Comparison of ENCODE assay signal across 17 cellular contexts in the genomic region with DNA sequence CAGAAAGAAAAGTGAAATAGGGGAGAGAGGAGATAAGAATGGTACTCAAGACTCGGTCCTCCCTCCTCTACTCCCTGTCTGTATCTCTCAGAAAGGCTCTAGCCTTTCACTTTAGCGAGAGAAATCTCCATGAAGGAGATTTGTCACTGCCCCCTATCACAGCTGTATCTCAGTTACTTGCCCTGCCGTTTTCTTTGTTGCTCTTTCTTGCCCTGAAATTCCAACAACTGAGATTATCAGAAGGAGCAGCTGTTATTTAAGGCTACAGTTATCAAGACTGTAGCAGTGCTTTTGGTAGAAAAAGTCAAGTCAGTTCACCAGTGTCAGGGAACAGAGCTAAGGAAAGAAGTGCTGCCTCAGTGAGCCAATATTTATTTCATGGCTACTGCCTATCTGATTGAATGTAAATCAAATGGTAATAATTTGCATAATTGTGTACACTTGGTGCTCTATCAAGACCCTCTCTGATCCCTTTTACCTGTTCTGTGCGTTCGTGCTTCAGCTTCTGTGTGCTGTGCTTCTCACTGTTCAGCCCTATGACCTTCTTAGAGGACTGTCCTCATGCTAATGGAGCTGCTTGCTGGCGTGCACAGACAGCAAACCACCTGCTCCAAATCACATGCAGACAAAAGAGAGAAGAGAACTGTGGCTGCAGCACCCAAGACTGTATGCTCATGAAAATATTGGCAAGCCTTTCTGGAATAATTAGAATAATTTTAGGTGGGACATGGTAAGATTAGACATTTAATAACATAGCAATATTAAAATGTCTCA.
DNase-seq lines count a peak whose midpoint lies in the region; ATAC-seq and TF ChIP-seq lines count a peak whose summit lies in the region.
"Had no signal": no experiment of that assay in that cellular context is flagged by ENCODE, and none has a peak within 500 bp of the region (broad histone marks: within the 10 kb centered on the region; RNA-seq: fewer than 3 reads in every experiment).

No MANE protein-coding gene starts in this region.

- intact Hi-C loops in cardiac septum (cut with DNase I) = no loop called here
- intact Hi-C loops in mucosa of descending colon (cut with DNase I, micrococcal nuclease) = no loop called here

- peaks cover 36% of the 10 kb centered on the region for H3K4me1 Mint-ChIP-seq in neural progenitor cell
- H3K4me1 Mint-ChIP-seq in activated T-cell treated with anti-CD3 and anti-CD28 coated beads, Interleukin-2, amount 50 U/mL, for 4 hours (ENCODE audit: low read depth) = no peaks in the 10 kb centered on the region
- H3K4me1 Mint-ChIP-seq: T-cell had no signal

- H3K4me1 ChIP-seq in cardiac muscle cell (ENCODE audit: low read depth) (peaks cover 4% of the 10 kb centered on the region), neural progenitor cell (peaks cover 34% of the 10 kb centered on the region), mucosa of descending colon (ENCODE audit: low read depth) (no peaks in the 10 kb centered on the region)
- H3K4me1 ChIP-seq: BLaER1 treated with 17β-estradiol and CSF1 and Interleukin-3, amounts not matched to agents 10 nM and 100 nM had no signal

- H3K9me3 ChIP-seq in cardiac muscle cell (ENCODE audit: low read depth) = no peaks in the 10 kb centered on the region
- H3K9me3 ChIP-seq in neural progenitor cell (ENCODE audit: low read depth) = no peaks in the 10 kb centered on the region
- no peaks in the 10 kb centered on the region for H3K9me3 ChIP-seq in mucosa of descending colon
- H3K9me3 ChIP-seq: BLaER1 treated with 17β-estradiol and CSF1 and Interleukin-3, amounts not matched to agents 10 nM and 100 nM had no signal

- peak overlapping the region; percentile 16 for H3K4me3 Mint-ChIP-seq in neural progenitor cell
- H3K4me3 Mint-ChIP-seq in activated T-cell treated with anti-CD3 and anti-CD28 coated beads, Interleukin-2, amount 50 U/mL, for 4 hours = no peak overlapping the region
- H3K4me3 Mint-ChIP-seq: HFFc6, T-cell had no signal

- peak overlapping the region; percentile 91 for H3K27ac Mint-ChIP-seq in neural progenitor cell
- H3K27ac Mint-ChIP-seq: HFFc6, T-cell had no signal

- peaks cover 7% of the 10 kb centered on the region for H3F3A ChIP-seq in neural progenitor cell (ENCODE audit: low read depth)

- no peak for ATAC-seq in left lobe of liver
- no peak for ATAC-seq in mucosa of descending colon
- no peak for ATAC-seq in activated T-cell treated with anti-CD3 and anti-CD28 coated beads, Interleukin-2, amount 50 U/mL, for 4 hours
- ATAC-seq: T-cell had no signal

- H3K36me3 ChIP-seq in cardiac muscle cell = no peaks in the 10 kb centered on the region
- H3K36me3 ChIP-seq in neural progenitor cell = no peaks in the 10 kb centered on the region
- no peaks in the 10 kb centered on the region for H3K36me3 ChIP-seq in mucosa of descending colon (ENCODE audit: low read depth)
- H3K36me3 ChIP-seq: BLaER1 treated with 17β-estradiol and CSF1 and Interleukin-3, amounts not matched to agents 10 nM and 100 nM had no signal

- no peaks in the 10 kb centered on the region for H3K9me3 Mint-ChIP-seq in neural progenitor cell
- no peaks in the 10 kb centered on the region for H3K9me3 Mint-ChIP-seq in activated T-cell treated with anti-CD3 and anti-CD28 coated beads, Interleukin-2, amount 50 U/mL, for 4 hours
- H3K9me3 Mint-ChIP-seq: HFFc6, T-cell had no signal

- TF ChIP-seq CTCF in cardiac muscle cell (IDR thresholded peaks at IDR 0.05; ENCODE audit: low read depth, low read length) (no peak), neural progenitor cell (IDR thresholded peaks at IDR 0.05) (no peak), GM20000 (IDR thresholded peaks at IDR 0.05; ENCODE audit: extremely low read depth, missing control alignments) (no peak), mucosa of descending colon (IDR thresholded peaks at IDR 0.05) (no peak)

- DNase-seq in cardiac muscle cell (ENCODE audit: low read depth in 1 of 2, low spot score in 1 of 2) = peak in 1 of 2 donors; percentile 10
- no peak for DNase-seq in cardiac septum (ENCODE audit: low spot score)
- peak; percentile 40 to 61 for DNase-seq in SHP77 (lab: John Stamatoyannopoulos, UW)
- DNase-seq in neural progenitor cell (ENCODE audit: low spot score) = peak; percentile 14
- DNase-seq in left lobe of liver (ENCODE audit: low spot score) = no peak
- no peak for DNase-seq in GM20000 (ENCODE audit: low spot score)
- DNase-seq in mucosa of descending colon = no peak
- DNase-seq in activated T-cell treated with anti-CD3 and anti-CD28 coated beads, Interleukin-2, amount 50 U/mL, for 4 hours = no peak
- DNase-seq: DMS 273 treated with DMSO at 0.1 percent for 48 hours, HFFc6, MV-4-11, NCI-H1436 treated with DMSO at 0.1 percent for 48 hours, NCI-H446, T-cell had no signal

- H3K9ac ChIP-seq in neural progenitor cell = no peak overlapping the region
- H3K9ac ChIP-seq: BLaER1 treated with 17β-estradiol and CSF1 and Interleukin-3, amounts not matched to agents 10 nM and 100 nM had no signal

- no peaks in the 10 kb centered on the region for H3K36me3 Mint-ChIP-seq in neural progenitor cell
- no peaks in the 10 kb centered on the region for H3K36me3 Mint-ChIP-seq in activated T-cell treated with anti-CD3 and anti-CD28 coated beads, Interleukin-2, amount 50 U/mL, for 4 hours (ENCODE audit: insufficient read depth)
- H3K36me3 Mint-ChIP-seq: T-cell had no signal

- no peaks in the 10 kb centered on the region for H3K27me3 ChIP-seq in cardiac muscle cell
- H3K27me3 ChIP-seq in neural progenitor cell = no peaks in the 10 kb centered on the region
- H3K27me3 ChIP-seq: BLaER1 treated with 17β-estradiol and CSF1 and Interleukin-3, amounts not matched to agents 10 nM and 100 nM had no signal

- H3K4me2 ChIP-seq in neural progenitor cell = peak overlapping the region; percentile 19
- H3K4me2 ChIP-seq: BLaER1 treated with 17β-estradiol and CSF1 and Interleukin-3, amounts not matched to agents 10 nM and 100 nM had no signal

- H3K79me2 ChIP-seq in neural progenitor cell (ENCODE audit: low read depth) = no peaks in the 10 kb centered on the region

- H3K27ac ChIP-seq in cardiac muscle cell = peak overlapping the region; percentile 54
- H3K27ac ChIP-seq in neural progenitor cell = no peak overlapping the region
- H3K27ac ChIP-seq: BLaER1 treated with 17β-estradiol and CSF1 and Interleukin-3, amounts not matched to agents 10 nM and 100 nM; HL-60; RWPE1 had no signal

- no peak overlapping the region for H3K4me3 ChIP-seq in cardiac muscle cell
- H3K4me3 ChIP-seq in neural progenitor cell = no peak overlapping the region
- H3K4me3 ChIP-seq in mucosa of descending colon = no peak overlapping the region
- H3K4me3 ChIP-seq: BLaER1 treated with 17β-estradiol and CSF1 and Interleukin-3, amounts not matched to agents 10 nM and 100 nM had no signal

- H2AFZ ChIP-seq in neural progenitor cell (replicated peaks) = peak overlapping the region; percentile 81

- peaks cover 4% of the 10 kb centered on the region for H3K27me3 Mint-ChIP-seq in neural progenitor cell (ENCODE audit: insufficient read depth, low read depth)
- H3K27me3 Mint-ChIP-seq in activated T-cell treated with anti-CD3 and anti-CD28 coated beads, Interleukin-2, amount 50 U/mL, for 4 hours (ENCODE audit: low read depth) = peaks cover 36% of the 10 kb centered on the region

- no peaks in the 10 kb centered on the region for H4K20me1 ChIP-seq in neural progenitor cell (ENCODE audit: low read depth)
- H4K20me1 ChIP-seq: BLaER1 treated with 17β-estradiol and CSF1 and Interleukin-3, amounts not matched to agents 10 nM and 100 nM had no signal

Comparison
In these comparisons a context has a peak if more than half of its experiments do, and no peak if none do; other contexts are left out.
1. DNase-seq: peak in SHP77 (2 of 2) and neural progenitor cell (single experiment); none in cardiac septum (single experiment), left lobe of liver (single experiment), GM20000 (single experiment), mucosa of descending colon (0 of 3) and activated T-cell treated with anti-CD3 and anti-CD28 coated beads, Interleukin-2, amount 50 U/mL, for 4 hours (single experiment).